ENCODE assay signal across 1 cellular context in genomic region chr4:90852232-90852631, GRCh38.
TF ChIP-seq lines count a peak whose summit lies in the region.

No MANE protein-coding gene starts in this region.

TF ChIP-seq in GM23338, 12 proteins besides CTCF, POLR2A, EP300 and RAD21 (continued from another document):
- TF ChIP-seq ZNF462 (CRISPR knock-in tag; IDR thresholded peaks at IDR 0.05) = no peak
- TF ChIP-seq, protein P1, sequence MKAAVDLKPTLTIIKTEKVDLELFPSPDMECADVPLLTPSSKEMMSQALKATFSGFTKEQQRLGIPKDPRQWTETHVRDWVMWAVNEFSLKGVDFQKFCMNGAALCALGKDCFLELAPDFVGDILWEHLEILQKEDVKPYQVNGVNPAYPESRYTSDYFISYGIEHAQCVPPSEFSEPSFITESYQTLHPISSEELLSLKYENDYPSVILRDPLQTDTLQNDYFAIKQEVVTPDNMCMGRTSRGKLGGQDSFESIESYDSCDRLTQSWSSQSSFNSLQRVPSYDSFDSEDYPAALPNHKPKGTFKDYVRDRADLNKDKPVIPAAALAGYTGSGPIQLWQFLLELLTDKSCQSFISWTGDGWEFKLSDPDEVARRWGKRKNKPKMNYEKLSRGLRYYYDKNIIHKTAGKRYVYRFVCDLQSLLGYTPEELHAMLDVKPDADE (IDR thresholded peaks at IDR 0.05) = no peak
- no peak for TF ChIP-seq STAT1 (IDR thresholded peaks at IDR 0.05; ENCODE audit: unreplicated experiment)
- TF ChIP-seq JUNB (IDR thresholded peaks at IDR 0.05; ENCODE audit: unreplicated experiment) = no peak
- no peak for TF ChIP-seq EZH2phosphoT487 (IDR thresholded peaks at IDR 0.05; ENCODE audit: unreplicated experiment)
- no peak for TF ChIP-seq NANOG (IDR thresholded peaks at IDR 0.05; ENCODE audit: borderline replicate concordance)
- no peak for TF ChIP-seq CREB1 (CRISPR knock-in tag; IDR thresholded peaks at IDR 0.05; ENCODE audit: low read depth)
- TF ChIP-seq, protein P2, sequence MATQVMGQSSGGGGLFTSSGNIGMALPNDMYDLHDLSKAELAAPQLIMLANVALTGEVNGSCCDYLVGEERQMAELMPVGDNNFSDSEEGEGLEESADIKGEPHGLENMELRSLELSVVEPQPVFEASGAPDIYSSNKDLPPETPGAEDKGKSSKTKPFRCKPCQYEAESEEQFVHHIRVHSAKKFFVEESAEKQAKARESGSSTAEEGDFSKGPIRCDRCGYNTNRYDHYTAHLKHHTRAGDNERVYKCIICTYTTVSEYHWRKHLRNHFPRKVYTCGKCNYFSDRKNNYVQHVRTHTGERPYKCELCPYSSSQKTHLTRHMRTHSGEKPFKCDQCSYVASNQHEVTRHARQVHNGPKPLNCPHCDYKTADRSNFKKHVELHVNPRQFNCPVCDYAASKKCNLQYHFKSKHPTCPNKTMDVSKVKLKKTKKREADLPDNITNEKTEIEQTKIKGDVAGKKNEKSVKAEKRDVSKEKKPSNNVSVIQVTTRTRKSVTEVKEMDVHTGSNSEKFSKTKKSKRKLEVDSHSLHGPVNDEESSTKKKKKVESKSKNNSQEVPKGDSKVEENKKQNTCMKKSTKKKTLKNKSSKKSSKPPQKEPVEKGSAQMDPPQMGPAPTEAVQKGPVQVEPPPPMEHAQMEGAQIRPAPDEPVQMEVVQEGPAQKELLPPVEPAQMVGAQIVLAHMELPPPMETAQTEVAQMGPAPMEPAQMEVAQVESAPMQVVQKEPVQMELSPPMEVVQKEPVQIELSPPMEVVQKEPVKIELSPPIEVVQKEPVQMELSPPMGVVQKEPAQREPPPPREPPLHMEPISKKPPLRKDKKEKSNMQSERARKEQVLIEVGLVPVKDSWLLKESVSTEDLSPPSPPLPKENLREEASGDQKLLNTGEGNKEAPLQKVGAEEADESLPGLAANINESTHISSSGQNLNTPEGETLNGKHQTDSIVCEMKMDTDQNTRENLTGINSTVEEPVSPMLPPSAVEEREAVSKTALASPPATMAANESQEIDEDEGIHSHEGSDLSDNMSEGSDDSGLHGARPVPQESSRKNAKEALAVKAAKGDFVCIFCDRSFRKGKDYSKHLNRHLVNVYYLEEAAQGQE (IDR thresholded peaks at IDR 0.05; ENCODE audit: unreplicated experiment) = no peak
- TF ChIP-seq POLR2AphosphoS5 (IDR thresholded peaks at IDR 0.05; ENCODE audit: low read depth) = no peak
